Comparison of ENCODE assay signal across 8 cellular contexts in genomic region chr10:49592726-49593563, GRCh38. TPM values are rescaled to one million over a fixed set of nuclear protein-coding genes. Genes with fewer than 3 reads are reported as not detected.
DNase-seq lines count a peak whose midpoint lies in the region; ATAC-seq and TF ChIP-seq lines count a peak whose summit lies in the region.

No MANE protein-coding gene starts in this region.

- H3K27me3 ChIP-seq in SJSA1 (replicated peaks) (no peaks in the 10 kb centered on the region; the same call in 1 of the 2 replicates), cardiac muscle cell (peaks cover 8% of the 10 kb centered on the region)

- no peaks in the 10 kb centered on the region for H3K36me3 ChIP-seq in SJSA1
- H3K36me3 ChIP-seq in cardiac muscle cell = no peaks in the 10 kb centered on the region

- H3K9me3 Mint-ChIP-seq in activated naive CD4-positive, alpha-beta T cell treated with anti-CD3 and anti-CD28 coated beads, Interleukin-2, amount 50 U/mL, for 72 hours = no peaks in the 10 kb centered on the region

- H3K27ac ChIP-seq in C4-2B (no peak overlapping the region), SJSA1 (no peak overlapping the region), cardiac muscle cell (no peak overlapping the region)

- H3K9me3 ChIP-seq in SJSA1 (replicated peaks) = no peaks in the 10 kb centered on the region
- no peaks in the 10 kb centered on the region for H3K9me3 ChIP-seq in cardiac muscle cell (ENCODE audit: low read depth)

- DNase-seq in HT1080 (ENCODE audit: low read depth) (peak; percentile 47), SJSA1 (ENCODE audit: low read depth in 1 of 2, low spot score in 2 of 2) (peak; percentile 49 to 67), cardiac muscle cell (ENCODE audit: low read depth in 1 of 2, low spot score in 1 of 2) (peak; percentile 70 to 75), renal cortical epithelial cell (ENCODE audit: low read depth) (peak; percentile 27)
- DNase-seq in activated naive CD4-positive, alpha-beta T cell treated with anti-CD3 and anti-CD28 coated beads, Interleukin-2, amount 50 U/mL, for 72 hours (ENCODE audit: low spot score in 2 of 2) = peak; percentile 55 to 65

- H3K27ac Mint-ChIP-seq in activated naive CD4-positive, alpha-beta T cell treated with anti-CD3 and anti-CD28 coated beads, Interleukin-2, amount 50 U/mL, for 72 hours = no peak overlapping the region

- ATAC-seq in GM18868 (IDR thresholded peaks at IDR 0.05; ENCODE audit: unreplicated experiment) (peak; percentile 81), GM21717 (IDR thresholded peaks at IDR 0.05; ENCODE audit: unreplicated experiment) (no peak)
- ATAC-seq in activated naive CD4-positive, alpha-beta T cell treated with anti-CD3 and anti-CD28 coated beads, Interleukin-2, amount 50 U/mL, for 72 hours = peak; percentile 66 to 72

- H3K4me3 ChIP-seq in SJSA1 = no peak overlapping the region
- no peak overlapping the region for H3K4me3 ChIP-seq in cardiac muscle cell

- H3K36me3 Mint-ChIP-seq in activated naive CD4-positive, alpha-beta T cell treated with anti-CD3 and anti-CD28 coated beads, Interleukin-2, amount 50 U/mL, for 72 hours = no peaks in the 10 kb centered on the region

- TF ChIP-seq CTCF in C4-2B (conservative IDR thresholded peaks at IDR 0.05) = peak; percentile 95
- peak; percentile 99 for TF ChIP-seq CTCF in cardiac muscle cell (IDR thresholded peaks at IDR 0.05; ENCODE audit: low read depth, low read length)

- H3K4me1 ChIP-seq in SJSA1 (replicated peaks) (no peaks in the 10 kb centered on the region), cardiac muscle cell (ENCODE audit: low read depth) (no peaks in the 10 kb centered on the region)

RNA-seq across cellular contexts. Expression of gene SLC18A3, which starts 17.2 kb away (rescaled TPM):
- total RNA-seq in HT1080 (2014; rRNA removed; shearing (Covaris generic)) = not detected in 2 replicates
- polyA plus RNA-seq in HT1080 (2015; cell fraction: cytosol; rRNA removed) = not detected in 2 replicates
- polyA plus RNA-seq in HT1080 (2015; cell fraction: nucleus; rRNA removed) = not detected in 2 replicates
- not detected in 2 replicates for total RNA-seq in SJSA1 (2014; rRNA removed; shearing (Covaris generic))
- not detected for total RNA-seq in activated naive CD4-positive, alpha-beta T cell treated with anti-CD3 and anti-CD28 coated beads, Interleukin-2, amount 50 U/mL, for 72 hours
- total RNA-seq in cardiac muscle cell = not detected in 2 replicates
- not detected in 2 replicates for polyA plus RNA-seq in cardiac muscle cell
- 0.10 TPM in 1 of 2 replicates, not detected in the other for total RNA-seq in renal cortical epithelial cell

RNA-seq across cellular contexts. Expression of gene CHAT, which starts 20.9 kb away (rescaled TPM):
- total RNA-seq in HT1080 (2014; rRNA removed; shearing (Covaris generic)) = not detected in 2 replicates
- not detected in 2 replicates for polyA plus RNA-seq in HT1080 (2015; cell fraction: cytosol; rRNA removed)
- not detected in 2 replicates for polyA plus RNA-seq in HT1080 (2015; cell fraction: nucleus; rRNA removed)
- not detected in 2 replicates for total RNA-seq in SJSA1 (2014; rRNA removed; shearing (Covaris generic))
- not detected for total RNA-seq in activated naive CD4-positive, alpha-beta T cell treated with anti-CD3 and anti-CD28 coated beads, Interleukin-2, amount 50 U/mL, for 72 hours
- total RNA-seq in cardiac muscle cell = not detected in 2 replicates
- not detected in 2 replicates for polyA plus RNA-seq in cardiac muscle cell
- total RNA-seq in renal cortical epithelial cell = not detected in 2 replicates

RNA-seq across cellular contexts. Expression of gene ERCC6, which starts 54.0 kb away (rescaled TPM):
- 9.3 and 10.4 TPM in 2 replicates for total RNA-seq in HT1080 (2014; rRNA removed; shearing (Covaris generic))
- 12.0 and 15.3 TPM in 2 replicates for polyA plus RNA-seq in HT1080 (2015; cell fraction: cytosol; rRNA removed)
- 35.0 and 36.4 TPM in 2 replicates for polyA plus RNA-seq in HT1080 (2015; cell fraction: nucleus; rRNA removed)
- 7.4 and 11.5 TPM in 2 replicates for total RNA-seq in SJSA1 (2014; rRNA removed; shearing (Covaris generic))
- 10 to 100 TPM; 31.7 to 36.2 TPM for total RNA-seq in activated naive CD4-positive, alpha-beta T cell treated with anti-CD3 and anti-CD28 coated beads, Interleukin-2, amount 50 U/mL, for 72 hours
- total RNA-seq in cardiac muscle cell (6.8 and 9.7 TPM in 2 replicates), renal cortical epithelial cell (9.7 and 24.3 TPM in 2 replicates)
- polyA plus RNA-seq in cardiac muscle cell = 5.4 and 8.2 TPM in 2 replicates
